In genomic region chrX:15673970-15674369, GRCh38 we compare ENCODE assay signal across 8 cellular contexts. TPM values are rescaled to one million over a fixed set of nuclear protein-coding genes. Genes with fewer than 3 reads are reported as not detected.
DNase-seq lines count a peak whose midpoint lies in the region; ATAC-seq and TF ChIP-seq lines count a peak whose summit lies in the region.

No MANE protein-coding gene starts in this region.

- H3K9me3 ChIP-seq in duodenal mucosa (ENCODE audit: control insufficient read depth in 1 of 2, low read length in 2 of 2) (no peaks in the 10 kb centered on the region), muscle layer of colon (ENCODE audit: low read length) (no peaks in the 10 kb centered on the region)

- H3K36me3 ChIP-seq in duodenal mucosa (ENCODE audit: control insufficient read depth in 1 of 2, insufficient read depth in 2 of 2, low read length in 2 of 2) (no peaks in the 10 kb centered on the region), muscle layer of colon (ENCODE audit: insufficient read depth, low read length) (peaks cover under 1% of the 10 kb centered on the region)

- H3K4me1 ChIP-seq in duodenal mucosa (ENCODE audit: control insufficient read depth in 1 of 2, insufficient read depth in 2 of 2, low read length in 2 of 2) = peaks cover 7 to 17% of the 10 kb centered on the region in 2 donors
- peaks cover 23% of the 10 kb centered on the region for H3K4me1 ChIP-seq in muscle layer of colon (ENCODE audit: insufficient read depth, low read length)

- no peak for DNase-seq in Jurkat, Clone E6-1 (ENCODE audit: low read depth, low spot score)
- DNase-seq in 8988T (no peak), DMS79 (lab: John Stamatoyannopoulos, UW) (no peak), SIG-M5 (lab: John Stamatoyannopoulos, UW) (no peak)

- TF ChIP-seq CTCF in 22Rv1 (IDR thresholded peaks at IDR 0.05) = no peak

- ATAC-seq in GM19035 (IDR thresholded peaks at IDR 0.05; ENCODE audit: unreplicated experiment) = no peak

- H3K27ac ChIP-seq in 22Rv1 = peak overlapping the region; percentile 91
- H3K27ac ChIP-seq in duodenal mucosa (ENCODE audit: low read depth, low read length) = peak overlapping the region; percentile 99
- peak overlapping the region; percentile 99 for H3K27ac ChIP-seq in muscle layer of colon (ENCODE audit: low read depth, low read length)

- H3K27me3 ChIP-seq in duodenal mucosa (ENCODE audit: control insufficient read depth in 1 of 2, insufficient read depth in 2 of 2, low read length in 2 of 2) (no peaks in the 10 kb centered on the region), muscle layer of colon (ENCODE audit: control insufficient read depth in 1 of 2, insufficient read depth in 2 of 2, low read length in 2 of 2) (peaks cover 0 to 5% of the 10 kb centered on the region in 2 donors)

- H3K9ac ChIP-seq in duodenal mucosa (ENCODE audit: low read depth in 1 of 2, low read length in 2 of 2) (peak overlapping the region; percentile 91 to 96), muscle layer of colon (ENCODE audit: low read length) (peak overlapping the region; percentile 79)

- H3K4me3 ChIP-seq in Jurkat, Clone E6-1 (ENCODE audit: low read length) = peak overlapping the region; percentile 80
- H3K4me3 ChIP-seq in duodenal mucosa (ENCODE audit: low read depth in 1 of 2, low read length in 2 of 2) (peak overlapping the region; percentile 85 to 95), muscle layer of colon (ENCODE audit: low read depth in 1 of 2, low read length in 2 of 2) (peak overlapping the region; percentile 91 to 95)

RNA-seq across cellular contexts. Expression of gene CLTRN, which starts 9.4 kb away (rescaled TPM):
- 0.66 TPM for polyA plus RNA-seq in Jurkat, Clone E6-1 (2012; ENCODE audit: insufficient read depth, insufficient read length)
